In the genomic region with DNA sequence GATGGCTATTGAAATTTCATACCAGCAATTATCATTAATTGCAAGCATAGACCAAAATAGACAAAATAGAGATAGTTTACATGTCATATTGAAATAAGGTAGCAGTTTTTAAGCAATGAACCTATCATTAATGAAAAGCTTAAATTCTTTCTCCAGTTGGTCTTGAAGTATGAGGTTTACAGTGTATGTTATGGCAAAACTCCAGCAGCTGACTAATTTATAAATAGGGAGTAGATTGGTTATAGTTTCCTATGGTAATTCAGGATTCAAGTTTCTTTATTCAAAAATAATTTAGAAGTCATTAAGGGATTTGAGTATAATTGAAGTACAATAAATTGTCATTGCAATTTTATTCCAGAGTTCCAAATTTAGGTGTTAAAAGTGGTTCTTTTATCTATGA, we compare ENCODE assay signal across 26 cellular contexts.
DNase-seq lines count a peak whose midpoint lies in the region; FAIRE-seq and TF ChIP-seq lines count a peak whose summit lies in the region.
"Had no signal": no experiment of that assay in that cellular context is flagged by ENCODE, and none has a peak within 500 bp of the region (broad histone marks: within the 10 kb centered on the region; RNA-seq: fewer than 3 reads in every experiment).

No MANE protein-coding gene starts in this region.

- no peaks in the 10 kb centered on the region for H3K36me3 ChIP-seq in A673 (ENCODE audit: insufficient read depth, low read length, poor library complexity, severe bottlenecking)
- no peaks in the 10 kb centered on the region for H3K36me3 ChIP-seq in astrocyte (ENCODE audit: insufficient read depth, low read length)
- H3K36me3 ChIP-seq: BLaER1, left lung, WERI-Rb-1 had no signal

- CTCF ChIA-PET in A673 (lab: Charles Lee), result no interaction called here

- H3K36me3 Mint-ChIP-seq in astrocyte (ENCODE audit: low read depth, unreplicated experiment), result peaks cover 9% of the 10 kb centered on the region

- POLR2A ChIA-PET in A673 (lab: Charles Lee; ENCODE audit: low non-redundant PET), result no interaction called here

- H2AFZ ChIP-seq in astrocyte (ENCODE audit: low read depth, low read length), result no peak overlapping the region

- H3K4me3 ChIP-seq in A673 (ENCODE audit: low read depth, low read length, poor library complexity, severe bottlenecking) (no peak overlapping the region), astrocyte (ENCODE audit: insufficient read depth, low read depth, low read length) (no peak overlapping the region)
- H3K4me3 ChIP-seq: A549, BLaER1, left lung had no signal

- H3K27ac Mint-ChIP-seq in astrocyte (ENCODE audit: unreplicated experiment), result no peak overlapping the region
- H3K27ac Mint-ChIP-seq: activated naive CD4-positive, alpha-beta T cell treated with anti-CD3 and anti-CD28 coated beads for 36 hours; naive thymus-derived CD8-positive, alpha-beta T cell; stimulated activated naive B cell treated with anti-CD40 and anti-IgM and Interleukin-4, amounts not matched to agents 10 μg/mL and 1 μg/mL and 100 μg/mL, for 72 hours; T-helper 17 cell had no signal

- peak; percentile 36 for DNase-seq in A673 (ENCODE audit: low spot score)
- DNase-seq in HCEC 1CT, result peak; percentile 71
- DNase-seq in astrocyte (ENCODE audit: low read depth), result peak; percentile 73
- DNase-seq in fibroblast of peridontal ligament (ENCODE audit: extremely low read depth), result peak; percentile 69
- DNase-seq in NCI-H187 (lab: John Stamatoyannopoulos, UW), result no peak
- DNase-seq in T-helper 9 cell, result no peak
- DNase-seq in D721Med (ENCODE audit: insufficient read length, low spot score), result no peak
- no peak for DNase-seq in UCSD-AML1 (lab: John Stamatoyannopoulos, UW; ENCODE audit: unreplicated experiment)
- DNase-seq: activated CD4-positive, alpha-beta T cell treated with anti-CD3 and anti-CD28 coated beads, Interleukin-2, amount 50 U/mL, for 1 hour; activated naive CD4-positive, alpha-beta T cell treated with anti-CD3 and anti-CD28 coated beads for 36 hours; amygdala; cerebellar nuclear complex; hypothalamus; naive thymus-derived CD8-positive, alpha-beta T cell; NCI-H510A treated with DMSO at 0.1 percent for 48 hours; occipital lobe; stimulated activated CD4-positive, alpha-beta T cell treated with anti-CD3 and anti-CD28 coated beads, Interleukin-4, amount 100 ng/mL, for 24 hours; stimulated activated naive B cell treated with anti-CD40 and anti-IgM and Interleukin-4, amounts not matched to agents 10 μg/mL and 1 μg/mL and 100 μg/mL, for 72 hours; T-helper 17 cell; WERI-Rb-1 had no signal

- peaks cover 8% of the 10 kb centered on the region for H3K9me3 Mint-ChIP-seq in astrocyte (ENCODE audit: unreplicated experiment)

- FAIRE-seq in astrocyte (lab: Jason Lieb, UNC) (no peak), D721Med (lab: Jason Lieb, UNC) (no peak)
- FAIRE-seq: A549, GM19239, urothelium cell line had no signal

- BruUV-seq in A673 (replicated peaks; lab: Mats Ljungman, UMichigan), result no TSS peak

- H3K4me2 ChIP-seq in astrocyte (ENCODE audit: low read length), result no peak overlapping the region
- H3K4me2 ChIP-seq: A549, BLaER1 had no signal

- H3K9ac ChIP-seq in astrocyte (ENCODE audit: low read length), result no peak overlapping the region
- H3K9ac ChIP-seq: BLaER1 had no signal

- no peaks in the 10 kb centered on the region for H3K27me3 Mint-ChIP-seq in astrocyte (ENCODE audit: low read depth, unreplicated experiment)
- H3K27me3 Mint-ChIP-seq: stimulated activated naive B cell treated with anti-CD40 and anti-IgM and Interleukin-4, amounts not matched to agents 10 μg/mL and 1 μg/mL and 100 μg/mL, for 72 hours; T-helper 17 cell had no signal

- H3K27ac ChIP-seq in A673 (ENCODE audit: low read depth, low read length, poor library complexity, severe bottlenecking), result no peak overlapping the region
- H3K27ac ChIP-seq in astrocyte (ENCODE audit: low read depth, low read length), result no peak overlapping the region
- H3K27ac ChIP-seq: BLaER1, epithelial cell of prostate, left lung, WERI-Rb-1 had no signal

- intact Hi-C loops in A673 (cut with micrococcal nuclease; ENCODE audit: unreplicated experiment), result no loop called here

- no peaks in the 10 kb centered on the region for H3K9me3 ChIP-seq in A673 (ENCODE audit: low read depth, low read length, poor library complexity, severe bottlenecking)
- no peaks in the 10 kb centered on the region for H3K9me3 ChIP-seq in astrocyte (ENCODE audit: insufficient read depth, low read depth, low read length)
- H3K9me3 ChIP-seq: A549 had no signal

- no peak overlapping the region for H3K4me3 Mint-ChIP-seq in astrocyte (ENCODE audit: unreplicated experiment)
- H3K4me3 Mint-ChIP-seq: activated naive CD4-positive, alpha-beta T cell treated with anti-CD3 and anti-CD28 coated beads for 36 hours; naive thymus-derived CD8-positive, alpha-beta T cell; stimulated activated naive B cell treated with anti-CD40 and anti-IgM and Interleukin-4, amounts not matched to agents 10 μg/mL and 1 μg/mL and 100 μg/mL, for 72 hours; T-helper 17 cell had no signal

- H3K27me3 ChIP-seq in A673 (replicated peaks; ENCODE audit: insufficient read depth, low read depth, low read length, poor library complexity) (no peaks in the 10 kb centered on the region), astrocyte (ENCODE audit: insufficient read depth, low read length) (no peaks in the 10 kb centered on the region)
- H3K27me3 ChIP-seq: BLaER1, left lung had no signal

- H4K20me1 ChIP-seq in astrocyte (ENCODE audit: insufficient read depth, low read length), result no peaks in the 10 kb centered on the region
- H4K20me1 ChIP-seq: BLaER1 had no signal

- TF ChIP-seq CTCF in A673 (conservative IDR thresholded peaks at IDR 0.05; ENCODE audit: low read depth, low read length) (no peak), astrocyte (IDR thresholded peaks at IDR 0.05; ENCODE audit: insufficient read depth, low read depth, low read length) (no peak), D721Med (IDR thresholded peaks at IDR 0.05; ENCODE audit: insufficient read depth, missing control alignments) (no peak)

- peaks cover 26% of the 10 kb centered on the region for H3K4me1 ChIP-seq in A673 (ENCODE audit: insufficient read depth, low read length, poor library complexity, severe bottlenecking)
- peaks cover 12% of the 10 kb centered on the region for H3K4me1 ChIP-seq in astrocyte (ENCODE audit: insufficient read depth, low read length)
- H3K4me1 ChIP-seq: BLaER1 had no signal

- H3K79me2 ChIP-seq in astrocyte (ENCODE audit: insufficient read depth, low read length), result no peaks in the 10 kb centered on the region

- peaks cover 7% of the 10 kb centered on the region for H3K4me1 Mint-ChIP-seq in astrocyte (ENCODE audit: low read depth, unreplicated experiment)
- H3K4me1 Mint-ChIP-seq: naive thymus-derived CD8-positive, alpha-beta T cell; stimulated activated naive B cell treated with anti-CD40 and anti-IgM and Interleukin-4, amounts not matched to agents 10 μg/mL and 1 μg/mL and 100 μg/mL, for 72 hours; T-helper 17 cell had no signal

Comparison
In these comparisons a context has a peak if more than half of its experiments do, and no peak if none do; other contexts are left out.
1. DNase-seq: peak in A673 (single experiment), HCEC 1CT (single experiment), astrocyte (single experiment) and fibroblast of peridontal ligament (single experiment); none in NCI-H187 (0 of 2), T-helper 9 cell (single experiment), D721Med (single experiment) and UCSD-AML1 (single experiment).